14 cellular contexts compared by ENCODE assay signal in the genomic region with DNA sequence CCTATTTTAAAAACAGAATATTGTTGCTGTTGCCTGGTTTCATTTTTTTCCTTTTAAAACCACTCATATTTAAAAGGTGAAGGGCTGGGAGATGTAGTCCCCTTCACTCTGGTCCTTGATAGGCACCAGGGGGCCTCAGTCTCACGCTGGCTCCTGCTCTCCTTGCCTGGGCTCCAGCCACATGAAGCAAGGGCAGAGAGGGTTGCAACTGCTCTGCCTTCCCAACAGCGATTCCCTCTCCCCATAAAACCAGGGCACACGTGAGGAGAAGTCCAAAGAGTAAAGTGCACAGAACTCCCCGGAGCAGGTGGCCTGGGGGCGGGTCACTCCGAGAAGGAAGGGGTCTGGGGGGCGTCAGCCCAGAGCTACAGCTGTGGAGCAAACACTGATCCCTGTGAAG. TPM values are rescaled to one million over a fixed set of nuclear protein-coding genes. Genes with fewer than 3 reads are reported as not detected.
DNase-seq lines count a peak whose midpoint lies in the region; ATAC-seq and TF ChIP-seq lines count a peak whose summit lies in the region.
"Had no signal": no experiment of that assay in that cellular context is flagged by ENCODE, and none has a peak within 500 bp of the region (broad histone marks: within the 10 kb centered on the region; RNA-seq: fewer than 3 reads in every experiment).

No MANE protein-coding gene starts in this region.

- TF ChIP-seq CTCF in natural killer cell (IDR thresholded peaks at IDR 0.05) = no peak
- peak in 1 of 2 donors; percentile 36 for TF ChIP-seq CTCF in right atrium auricular region (IDR thresholded peaks at IDR 0.05)
- no peak for TF ChIP-seq CTCF in nephron progenitor cell (IDR thresholded peaks at IDR 0.05)

- peak overlapping the region; percentile 49 to 88 for H3K27ac Mint-ChIP-seq in natural killer cell treated with Interleukin-12 subunit alpha and Interleukin-12 subunit beta and Interleukin-15 and Interleukin-18, amount 100 ng/mL, for 72 hours
- H3K27ac Mint-ChIP-seq in natural killer cell (peak overlapping the region in 1 of 2 donors; percentile 57), nephron progenitor cell (peak overlapping the region; percentile 73)

- H3K36me3 Mint-ChIP-seq in natural killer cell treated with Interleukin-12 subunit alpha and Interleukin-12 subunit beta and Interleukin-15 and Interleukin-18, amount 100 ng/mL, for 72 hours = peaks cover 6% of the 10 kb centered on the region
- H3K36me3 Mint-ChIP-seq in natural killer cell (no peaks in the 10 kb centered on the region), nephron progenitor cell (ENCODE audit: low read depth) (peaks cover 34% of the 10 kb centered on the region)

- peaks cover 0 to 87% of the 10 kb centered on the region in 2 donors for H3K4me1 ChIP-seq in right atrium auricular region

- no peaks in the 10 kb centered on the region for H3K9me3 Mint-ChIP-seq in natural killer cell treated with Interleukin-12 subunit alpha and Interleukin-12 subunit beta and Interleukin-15 and Interleukin-18, amount 100 ng/mL, for 72 hours
- H3K9me3 Mint-ChIP-seq in natural killer cell (no peaks in the 10 kb centered on the region), nephron progenitor cell (no peaks in the 10 kb centered on the region)

- no peaks in the 10 kb centered on the region for H3K27me3 ChIP-seq in right atrium auricular region

- intact Hi-C loops in natural killer cell (cut with micrococcal nuclease) = no loop called here

- ATAC-seq in natural killer cell treated with Interleukin-12 subunit alpha and Interleukin-12 subunit beta and Interleukin-15 and Interleukin-18, amount 100 ng/mL, for 72 hours = no peak
- ATAC-seq in natural killer cell (no peak), GM21367 (IDR thresholded peaks at IDR 0.05; ENCODE audit: unreplicated experiment) (no peak)
- ATAC-seq: A549, HCT116, K562 had no signal

- DNase-seq in natural killer cell treated with Interleukin-12 subunit alpha and Interleukin-12 subunit beta and Interleukin-15 and Interleukin-18, amount 100 ng/mL, for 72 hours (ENCODE audit: low spot score) = no peak
- DNase-seq in natural killer cell = no peak
- DNase-seq in right atrium auricular region (ENCODE audit: low spot score) = no peak
- DNase-seq in nephron progenitor cell = no peak
- DNase-seq in activated CD4-positive, alpha-beta T cell treated with anti-CD3 and anti-CD28 coated beads for 1 hour = no peak
- no peak for DNase-seq in stimulated activated CD4-positive, alpha-beta T cell treated with anti-CD3 and anti-CD28 coated beads, Interleukin-12 subunit alpha, Interleukin-12 subunit beta, amount 100 ng/mL, for 4 hours
- DNase-seq: DMS53, NCI-H146, NCI-H226, NCI-H526 treated with DMSO at 0.1 percent for 48 hours had no signal

- no peak overlapping the region for H3K4me3 Mint-ChIP-seq in natural killer cell treated with Interleukin-12 subunit alpha and Interleukin-12 subunit beta and Interleukin-15 and Interleukin-18, amount 100 ng/mL, for 72 hours
- H3K4me3 Mint-ChIP-seq in natural killer cell (no peak overlapping the region), nephron progenitor cell (no peak overlapping the region)

- H3K27me3 Mint-ChIP-seq in natural killer cell treated with Interleukin-12 subunit alpha and Interleukin-12 subunit beta and Interleukin-15 and Interleukin-18, amount 100 ng/mL, for 72 hours = no peaks in the 10 kb centered on the region
- no peaks in the 10 kb centered on the region for H3K27me3 Mint-ChIP-seq in natural killer cell (ENCODE audit: low read depth in 2 of 2)
- no peaks in the 10 kb centered on the region for H3K27me3 Mint-ChIP-seq in nephron progenitor cell (ENCODE audit: low read depth, poor library complexity)

- no peaks in the 10 kb centered on the region for H3K9me3 ChIP-seq in right atrium auricular region
- H3K9me3 ChIP-seq: A549 had no signal

- H3K27ac ChIP-seq in right atrium auricular region = peak overlapping the region; percentile 69 to 75
- H3K27ac ChIP-seq: A549 had no signal

- no peak overlapping the region for H3K4me3 ChIP-seq in right atrium auricular region
- H3K4me3 ChIP-seq: A549, K562 had no signal

- peaks cover 42% of the 10 kb centered on the region for H3K36me3 ChIP-seq in right atrium auricular region

- H3K4me1 Mint-ChIP-seq in natural killer cell treated with Interleukin-12 subunit alpha and Interleukin-12 subunit beta and Interleukin-15 and Interleukin-18, amount 100 ng/mL, for 72 hours (ENCODE audit: low read depth in 2 of 2) = peaks cover 19 to 28% of the 10 kb centered on the region in 2 donors
- peaks cover 26 to 36% of the 10 kb centered on the region in 2 donors for H3K4me1 Mint-ChIP-seq in natural killer cell
- H3K4me1 Mint-ChIP-seq in nephron progenitor cell = peaks cover 36% of the 10 kb centered on the region

RNA-seq across cellular contexts. Expression of gene TMEM127, which starts 12.8 kb away (rescaled TPM):
- total RNA-seq in natural killer cell treated with Interleukin-12 subunit alpha and Interleukin-12 subunit beta and Interleukin-15 and Interleukin-18, amount 100 ng/mL, for 72 hours = 10 to 100 TPM; 41.4 to 49.4 TPM
- total RNA-seq in natural killer cell (10 to 100 TPM; 49.8 to 59.3 (median 54.5) TPM), right atrium auricular region (10 to 100 TPM; 88.9 to 95.2 TPM)

RNA-seq across cellular contexts. Expression of gene CIAO1, which starts 13.0 kb away (rescaled TPM):
- total RNA-seq in natural killer cell treated with Interleukin-12 subunit alpha and Interleukin-12 subunit beta and Interleukin-15 and Interleukin-18, amount 100 ng/mL, for 72 hours = 100 to 1,000 TPM in 1 of 2 donors, 10 to 100 TPM in 1; 98.0 to 108 TPM
- total RNA-seq in natural killer cell (100 to 1,000 TPM in 2 of 3 donors, 10 to 100 TPM in 1; 74.9 to 109 (median 106) TPM), right atrium auricular region (10 to 100 TPM; 77.0 to 79.7 TPM)

RNA-seq across cellular contexts. Expression of gene STARD7, which starts 44.4 kb away (rescaled TPM):
- 100 to 1,000 TPM; 153 to 206 TPM for total RNA-seq in natural killer cell treated with Interleukin-12 subunit alpha and Interleukin-12 subunit beta and Interleukin-15 and Interleukin-18, amount 100 ng/mL, for 72 hours
- total RNA-seq in natural killer cell (100 to 1,000 TPM in 1 of 3 donors, 10 to 100 TPM in 2; 62.6 to 106 (median 86.1) TPM), right atrium auricular region (100 to 1,000 TPM; 128 to 163 TPM)

RNA-seq across cellular contexts. Expression of gene SNRNP200, which starts 52.3 kb away (rescaled TPM):
- total RNA-seq in natural killer cell treated with Interleukin-12 subunit alpha and Interleukin-12 subunit beta and Interleukin-15 and Interleukin-18, amount 100 ng/mL, for 72 hours = 100 to 1,000 TPM; 166 to 201 TPM
- total RNA-seq in natural killer cell (100 to 1,000 TPM; 207 to 236 (median 228) TPM), right atrium auricular region (10 to 100 TPM; 42.2 to 68.8 TPM)
